In genomic region chr11:85627998-85628770, GRCh38 we compare ENCODE assay signal across 8 cellular contexts. TPM values are rescaled to one million over a fixed set of nuclear protein-coding genes. Genes with fewer than 3 reads are reported as not detected.
DNase-seq lines count a peak whose midpoint lies in the region; ATAC-seq and TF ChIP-seq lines count a peak whose summit lies in the region.

Gene TMEM126B, plus strand, starts transcription at chr11:85628593. Its CDS starts 15 bp downstream, at chr11:85628608.

- no peaks in the 10 kb centered on the region for H3K9me3 Mint-ChIP-seq in activated naive CD4-positive, alpha-beta T cell treated with anti-CD3 and anti-CD28 coated beads, Interleukin-2, amount 50 U/mL, for 72 hours

- H3K4me3 ChIP-seq in GM08714 (ENCODE audit: low read length) (peak within 1 kb of the TSS; percentile 96), osteoblast (ENCODE audit: insufficient read depth, low read length) (peak within 1 kb of the TSS; percentile 75), thoracic aorta (peak within 1 kb of the TSS; percentile 97)

- H3K79me2 ChIP-seq in osteoblast (ENCODE audit: insufficient read depth, low read length): peaks cover 39% of the 10 kb centered on the region

- peak; percentile 99 for DNase-seq in NCI-H1092 treated with DMSO at 0.1 percent for 48 hours (lab: John Stamatoyannopoulos, UW)
- DNase-seq in SKM-1 (lab: John Stamatoyannopoulos, UW; ENCODE audit: unreplicated experiment): peak; percentile 95
- peak; percentile 94 to 96 for DNase-seq in activated naive CD4-positive, alpha-beta T cell treated with anti-CD3 and anti-CD28 coated beads, Interleukin-2, amount 50 U/mL, for 72 hours (ENCODE audit: low spot score in 2 of 2)
- DNase-seq in glomerular endothelial cell (ENCODE audit: extremely low read depth, low read depth, low spot score): peak; percentile 56
- DNase-seq in osteoblast (ENCODE audit: insufficient read length, low spot score, missing footprints): peak; percentile 88
- peak; percentile 94 for DNase-seq in thoracic aorta (ENCODE audit: low spot score)

- H3K27me3 ChIP-seq in osteoblast (ENCODE audit: insufficient read depth, low read length) (no peaks in the 10 kb centered on the region), thoracic aorta (replicated peaks; ENCODE audit: insufficient read depth) (no peaks in the 10 kb centered on the region)

- TF ChIP-seq CTCF in osteoblast (IDR thresholded peaks at IDR 0.05; ENCODE audit: extremely low read depth, low read depth, low read length): no peak
- no peak for TF ChIP-seq CTCF in thoracic aorta (IDR thresholded peaks at IDR 0.05)

- ATAC-seq in HG02610 (IDR thresholded peaks at IDR 0.05; ENCODE audit: unreplicated experiment): peak; percentile 99
- ATAC-seq in activated naive CD4-positive, alpha-beta T cell treated with anti-CD3 and anti-CD28 coated beads, Interleukin-2, amount 50 U/mL, for 72 hours: peak; percentile 94 to 96
- peak; percentile 97 for ATAC-seq in thoracic aorta (ENCODE audit: insufficient number of reproducible peaks, low FRiP score, low read depth)

- H3K36me3 ChIP-seq in osteoblast (ENCODE audit: insufficient read depth, low read length) (peaks cover 4% of the 10 kb centered on the region), thoracic aorta (no peaks in the 10 kb centered on the region)

- peak within 1 kb of the TSS; percentile 52 for H3K27ac ChIP-seq in osteoblast (ENCODE audit: low read depth, low read length)
- H3K27ac ChIP-seq in thoracic aorta: peak within 1 kb of the TSS; percentile 95 to 97

- H4K20me1 ChIP-seq in osteoblast (ENCODE audit: insufficient read depth, low read length): no peaks in the 10 kb centered on the region

- H3K9me3 ChIP-seq in osteoblast (ENCODE audit: low read depth, low read length) (no peaks in the 10 kb centered on the region), thoracic aorta (no peaks in the 10 kb centered on the region)

- H2AFZ ChIP-seq in osteoblast (ENCODE audit: low read length): peak within 1 kb of the TSS; percentile 97

- peaks cover 14% of the 10 kb centered on the region for H3K4me1 ChIP-seq in osteoblast (ENCODE audit: insufficient read depth, low read length)
- H3K4me1 ChIP-seq in thoracic aorta (ENCODE audit: control insufficient read depth in 1 of 2, low read depth in 2 of 2): peaks cover 12 to 33% of the 10 kb centered on the region in 2 donors

- H3K36me3 Mint-ChIP-seq in activated naive CD4-positive, alpha-beta T cell treated with anti-CD3 and anti-CD28 coated beads, Interleukin-2, amount 50 U/mL, for 72 hours: peaks cover 13 to 19% of the 10 kb centered on the region in 2 donors

- H3K27ac Mint-ChIP-seq in activated naive CD4-positive, alpha-beta T cell treated with anti-CD3 and anti-CD28 coated beads, Interleukin-2, amount 50 U/mL, for 72 hours: peak within 1 kb of the TSS; percentile 97 to 99

- peak within 1 kb of the TSS; percentile 94 for H3K4me2 ChIP-seq in osteoblast (ENCODE audit: insufficient read depth, low read length)

RNA-seq across cellular contexts. Expression of gene TMEM126B, which starts in this region (rescaled TPM):
- total RNA-seq in activated naive CD4-positive, alpha-beta T cell treated with anti-CD3 and anti-CD28 coated beads, Interleukin-2, amount 50 U/mL, for 72 hours: 100 to 1,000 TPM in 1 of 2 donors, 10 to 100 TPM in 1; 77.0 to 104 TPM
- total RNA-seq in glomerular endothelial cell: 50.1 and 83.6 TPM in 2 replicates
- 64.4 and 81.6 TPM in 2 replicates for total RNA-seq in osteoblast
- 10 to 100 TPM; 36.8 to 51.7 TPM for total RNA-seq in thoracic aorta

Comparison
In these comparisons a context has a peak if more than half of its experiments do, and no peak if none do; other contexts are left out.
1. Peak in every context shown above with its lines: DNase-seq, ATAC-seq, H3K4me3 ChIP-seq and H3K27ac ChIP-seq.